Comparison of ENCODE assay signal across 1 cellular context in the genomic region with DNA sequence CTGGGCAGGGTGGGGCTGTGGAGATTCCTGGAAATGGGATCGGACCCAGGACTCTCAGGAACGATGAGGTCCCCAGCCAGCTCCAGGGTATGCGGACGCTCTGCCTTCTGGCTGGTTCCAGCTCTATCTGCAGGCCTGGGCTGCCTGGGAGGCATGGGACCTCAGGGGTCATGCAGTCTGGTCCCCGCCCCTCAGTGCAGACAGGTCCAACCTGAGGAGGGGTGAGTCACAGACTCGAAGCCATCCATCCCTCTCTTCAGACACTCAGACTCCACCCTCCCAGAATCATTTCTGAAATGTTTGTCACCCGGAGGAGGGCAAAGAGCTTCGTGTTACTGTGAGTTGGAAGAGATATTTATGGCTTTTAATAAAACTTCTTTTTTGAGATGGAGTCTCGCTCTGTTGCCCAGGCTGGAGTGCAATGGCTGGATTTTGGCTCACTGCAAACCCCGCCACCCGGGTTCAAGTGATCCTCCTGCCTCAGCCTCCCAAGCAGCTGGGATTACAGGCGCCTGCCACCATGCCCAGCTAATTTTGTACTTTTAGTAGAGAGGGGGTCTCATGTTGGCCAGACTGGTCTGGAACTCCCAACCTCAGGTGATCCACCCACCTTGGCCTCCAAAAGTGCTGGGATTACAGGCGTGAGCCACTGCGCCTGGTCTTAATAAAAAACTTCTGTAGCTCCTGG.
TF ChIP-seq lines count a peak whose summit lies in the region.

No MANE protein-coding gene starts in this region.

TF ChIP-seq in HepG2, 621 proteins besides CTCF, POLR2A, EP300 and RAD21 (continued from another document and continues in another):
- TF ChIP-seq THAP7 (CRISPR knock-in tag; IDR thresholded peaks at IDR 0.05) (no peak), ZNF382 (CRISPR knock-in tag; IDR thresholded peaks at IDR 0.05; ENCODE audit: borderline replicate concordance) (no peak), ZNF770 (CRISPR knock-in tag; IDR thresholded peaks at IDR 0.05) (no peak), POGK (CRISPR knock-in tag; conservative IDR thresholded peaks at IDR 0.05) (peak; percentile 80; the same call in 1 of the 2 replicates), ZNF335 (CRISPR knock-in tag; IDR thresholded peaks at IDR 0.05) (no peak), NAIF1 (CRISPR knock-in tag; IDR thresholded peaks at IDR 0.05; ENCODE audit: borderline replicate concordance) (no peak), ONECUT2 (CRISPR knock-in tag; IDR thresholded peaks at IDR 0.05) (no peak), MAX (IDR thresholded peaks at IDR 0.05) (no peak), RAD51 (IDR thresholded peaks at IDR 0.05; ENCODE audit: borderline replicate concordance) (no peak), ZNF121 (CRISPR knock-in tag; IDR thresholded peaks at IDR 0.05) (no peak), RARA (CRISPR knock-in tag; IDR thresholded peaks at IDR 0.05) (peak; percentile 60; the same call in 1 of the 2 replicates), FOSL2 (CRISPR knock-in tag; IDR thresholded peaks at IDR 0.05) (peak; percentile 78), RNF219 (CRISPR knock-in tag; IDR thresholded peaks at IDR 0.05) (no peak), ARID5B (CRISPR knock-in tag; IDR thresholded peaks at IDR 0.05) (no peak), THAP11 (CRISPR knock-in tag; IDR thresholded peaks at IDR 0.05) (no peak), HOXA5 (CRISPR knock-in tag; IDR thresholded peaks at IDR 0.05) (0 out of 2 replicates have a peak, but pooled peaks have one; percentile 8), ZNF276 (CRISPR knock-in tag; IDR thresholded peaks at IDR 0.05; ENCODE audit: low read depth) (no peak), ZSCAN20 (CRISPR knock-in tag; IDR thresholded peaks at IDR 0.05; ENCODE audit: borderline replicate concordance) (no peak), HNRNPH1 (optimal IDR thresholded peaks at IDR 0.05; ENCODE audit: low read depth, low read length) (no peak), MEIS2 (CRISPR knock-in tag; IDR thresholded peaks at IDR 0.05) (peak; percentile 31; the same call in 1 of the 2 replicates), MYC (CRISPR knock-in tag; IDR thresholded peaks at IDR 0.05; ENCODE audit: borderline replicate concordance) (peak; percentile 28; the same call in 1 of the 2 replicates), FOSL1 (CRISPR knock-in tag; IDR thresholded peaks at IDR 0.05; ENCODE audit: borderline replicate concordance) (no peak), STAG1 (CRISPR knock-in tag; IDR thresholded peaks at IDR 0.05) (no peak), SNAPC5 (CRISPR knock-in tag; IDR thresholded peaks at IDR 0.05; ENCODE audit: borderline replicate concordance) (no peak), HOXA3 (CRISPR knock-in tag; IDR thresholded peaks at IDR 0.05) (0 out of 2 replicates have a peak, but pooled peaks have one; percentile 18)
- TF ChIP-seq, protein P1, sequence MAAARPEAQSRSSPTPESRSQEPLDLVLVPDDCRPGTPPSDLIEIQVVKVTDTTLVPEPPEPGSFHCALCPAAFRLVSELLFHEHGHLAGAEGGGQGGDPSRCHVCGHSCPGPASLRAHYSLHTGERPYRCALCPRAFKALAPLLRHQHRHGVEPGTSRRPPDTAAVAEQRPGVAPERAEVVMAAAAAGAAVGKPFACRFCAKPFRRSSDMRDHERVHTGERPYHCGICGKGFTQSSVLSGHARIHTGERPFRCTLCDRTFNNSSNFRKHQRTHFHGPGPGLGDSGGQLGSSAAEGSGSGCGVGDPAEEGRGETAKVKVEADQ (CRISPR knock-in tag; IDR thresholded peaks at IDR 0.05; ENCODE audit: borderline replicate concordance): no peak
- TF ChIP-seq, protein P2, sequence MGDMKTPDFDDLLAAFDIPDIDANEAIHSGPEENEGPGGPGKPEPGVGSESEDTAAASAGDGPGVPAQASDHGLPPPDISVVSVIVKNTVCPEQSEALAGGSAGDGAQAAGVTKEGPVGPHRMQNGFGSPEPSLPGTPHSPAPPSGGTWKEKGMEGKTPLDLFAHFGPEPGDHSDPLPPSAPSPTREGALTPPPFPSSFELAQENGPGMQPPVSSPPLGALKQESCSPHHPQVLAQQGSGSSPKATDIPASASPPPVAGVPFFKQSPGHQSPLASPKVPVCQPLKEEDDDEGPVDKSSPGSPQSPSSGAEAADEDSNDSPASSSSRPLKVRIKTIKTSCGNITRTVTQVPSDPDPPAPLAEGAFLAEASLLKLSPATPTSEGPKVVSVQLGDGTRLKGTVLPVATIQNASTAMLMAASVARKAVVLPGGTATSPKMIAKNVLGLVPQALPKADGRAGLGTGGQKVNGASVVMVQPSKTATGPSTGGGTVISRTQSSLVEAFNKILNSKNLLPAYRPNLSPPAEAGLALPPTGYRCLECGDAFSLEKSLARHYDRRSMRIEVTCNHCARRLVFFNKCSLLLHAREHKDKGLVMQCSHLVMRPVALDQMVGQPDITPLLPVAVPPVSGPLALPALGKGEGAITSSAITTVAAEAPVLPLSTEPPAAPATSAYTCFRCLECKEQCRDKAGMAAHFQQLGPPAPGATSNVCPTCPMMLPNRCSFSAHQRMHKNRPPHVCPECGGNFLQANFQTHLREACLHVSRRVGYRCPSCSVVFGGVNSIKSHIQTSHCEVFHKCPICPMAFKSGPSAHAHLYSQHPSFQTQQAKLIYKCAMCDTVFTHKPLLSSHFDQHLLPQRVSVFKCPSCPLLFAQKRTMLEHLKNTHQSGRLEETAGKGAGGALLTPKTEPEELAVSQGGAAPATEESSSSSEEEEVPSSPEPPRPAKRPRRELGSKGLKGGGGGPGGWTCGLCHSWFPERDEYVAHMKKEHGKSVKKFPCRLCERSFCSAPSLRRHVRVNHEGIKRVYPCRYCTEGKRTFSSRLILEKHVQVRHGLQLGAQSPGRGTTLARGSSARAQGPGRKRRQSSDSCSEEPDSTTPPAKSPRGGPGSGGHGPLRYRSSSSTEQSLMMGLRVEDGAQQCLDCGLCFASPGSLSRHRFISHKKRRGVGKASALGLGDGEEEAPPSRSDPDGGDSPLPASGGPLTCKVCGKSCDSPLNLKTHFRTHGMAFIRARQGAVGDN (CRISPR knock-in tag; IDR thresholded peaks at IDR 0.05): peak; percentile 82
- TF ChIP-seq, protein P3, sequence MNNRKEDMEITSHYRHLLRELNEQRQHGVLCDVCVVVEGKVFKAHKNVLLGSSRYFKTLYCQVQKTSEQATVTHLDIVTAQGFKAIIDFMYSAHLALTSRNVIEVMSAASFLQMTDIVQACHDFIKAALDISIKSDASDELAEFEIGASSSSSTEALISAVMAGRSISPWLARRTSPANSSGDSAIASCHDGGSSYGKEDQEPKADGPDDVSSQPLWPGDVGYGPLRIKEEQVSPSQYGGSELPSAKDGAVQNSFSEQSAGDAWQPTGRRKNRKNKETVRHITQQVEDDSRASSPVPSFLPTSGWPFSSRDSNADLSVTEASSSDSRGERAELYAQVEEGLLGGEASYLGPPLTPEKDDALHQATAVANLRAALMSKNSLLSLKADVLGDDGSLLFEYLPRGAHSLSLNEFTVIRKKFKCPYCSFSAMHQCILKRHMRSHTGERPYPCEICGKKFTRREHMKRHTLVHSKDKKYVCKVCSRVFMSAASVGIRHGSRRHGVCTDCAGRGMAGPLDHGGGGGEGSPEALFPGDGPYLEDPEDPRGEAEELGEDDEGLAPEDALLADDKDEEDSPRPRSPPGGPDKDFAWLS (CRISPR knock-in tag; IDR thresholded peaks at IDR 0.05; ENCODE audit: borderline replicate concordance): no peak
- TF ChIP-seq, protein P4, sequence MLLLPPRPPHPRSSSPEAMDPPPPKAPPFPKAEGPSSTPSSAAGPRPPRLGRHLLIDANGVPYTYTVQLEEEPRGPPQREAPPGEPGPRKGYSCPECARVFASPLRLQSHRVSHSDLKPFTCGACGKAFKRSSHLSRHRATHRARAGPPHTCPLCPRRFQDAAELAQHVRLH (CRISPR knock-in tag; IDR thresholded peaks at IDR 0.05; ENCODE audit: borderline replicate concordance, low read depth): no peak
- TF ChIP-seq, protein P5, sequence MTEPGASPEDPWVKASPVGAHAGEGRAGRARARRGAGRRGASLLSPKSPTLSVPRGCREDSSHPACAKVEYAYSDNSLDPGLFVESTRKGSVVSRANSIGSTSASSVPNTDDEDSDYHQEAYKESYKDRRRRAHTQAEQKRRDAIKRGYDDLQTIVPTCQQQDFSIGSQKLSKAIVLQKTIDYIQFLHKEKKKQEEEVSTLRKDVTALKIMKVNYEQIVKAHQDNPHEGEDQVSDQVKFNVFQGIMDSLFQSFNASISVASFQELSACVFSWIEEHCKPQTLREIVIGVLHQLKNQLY (CRISPR knock-in tag; IDR thresholded peaks at IDR 0.05): no peak
